ENCODE assay signal across 12 cellular contexts in genomic region chr3:107236661-107237375, GRCh38.
A peak's percentile ranks its signal among the peaks of the same experiment; 100 is the strongest.
DNase-seq lines count a peak whose midpoint lies in the region; ATAC-seq and TF ChIP-seq lines count a peak whose summit lies in the region.
"Had no signal": no experiment of that assay in that cellular context is flagged by ENCODE, and none has a peak within 500 bp of the region (broad histone marks: within the 10 kb centered on the region; RNA-seq: fewer than 3 reads in every experiment).

No MANE protein-coding gene starts in this region.

- H3K27me3 ChIP-seq in HCT116 (ENCODE audit: insufficient read depth, low read length) = no peaks in the 10 kb centered on the region
- no peaks in the 10 kb centered on the region for H3K27me3 ChIP-seq in adrenal gland

- no peak overlapping the region for H3K4me2 ChIP-seq in HCT116 (ENCODE audit: low read length)

- WGBS in adrenal gland, 4 donors = 65 to 70% (median 69%) methylated on average over 4 of the region's 4 CpGs

- no peak overlapping the region for H3K27ac ChIP-seq in HCT116 (ENCODE audit: low read depth, low read length)
- H3K27ac ChIP-seq in adrenal gland = peak overlapping the region in 3 of 5 donors; percentile 45 to 80 (median 67)
- peak overlapping the region; percentile 86 for H3K27ac ChIP-seq in temporal lobe (ENCODE audit: low read depth, low read length)

- no peak overlapping the region for H3K4me3 ChIP-seq in HCT116 (replicated peaks in 1 of 2; ENCODE audit: low read depth in 1 of 2, low read length in 2 of 2)
- H3K4me3 ChIP-seq in adrenal gland = no peak overlapping the region

- H2AFZ ChIP-seq in HCT116 (ENCODE audit: low read depth, low read length, poor library complexity, severe bottlenecking) = peak overlapping the region; percentile 94

- POLR2A ChIA-PET in HCT116 (lab: Charles Lee) = no interaction called here
- POLR2A ChIA-PET in GM10248 (lab: Yijun Ruan, JAX) = no interaction called here

- TF ChIP-seq RAD21 in HCT116 (IDR thresholded peaks at IDR 0.05; ENCODE audit: low read depth) = no peak

- H3K4me1 ChIP-seq in HCT116 (ENCODE audit: control insufficient read depth in 1 of 2, insufficient read depth in 2 of 2, low read length in 2 of 2) (peaks cover 3 to 23% of the 10 kb centered on the region in 2 experiments; a peak in 3 of 4 replicates), adrenal gland (replicated peaks in 1 of 2) (peaks cover 11 to 27% of the 10 kb centered on the region in 2 donors)
- H3K4me1 ChIP-seq: prostate gland had no signal

- DNase-seq in HCT116 (ENCODE audit: low read depth, low spot score) (no peak), adrenal gland (peak in 1 of 7 donors; percentile 11), iPS-NIHi7 (ENCODE audit: extremely low spot score) (peak; percentile 17), NCI-H526 (lab: John Stamatoyannopoulos, UW) (no peak), GM10248 (ENCODE audit: extremely low spot score) (no peak)
- DNase-seq: activated naive CD4-positive, alpha-beta T cell treated with anti-CD3 and anti-CD28 coated beads for 36 hours; NCI-H1105 treated with DMSO at 0.1 percent for 48 hours; stimulated activated CD4-positive, alpha-beta T cell treated with anti-CD3 and anti-CD28 coated beads, Interleukin-4, amount 100 ng/mL, for 24 hours; stimulated activated naive B cell treated with anti-CD40 and anti-IgM and Interleukin-4, amounts not matched to agents 10 μg/mL and 1 μg/mL and 100 μg/mL, for 72 hours had no signal

- CTCF ChIA-PET in HCT116 (lab: Charles Lee) (interaction anchor here (0.7 to 2.9 kb wide), 13 partner anchors 8 to 1316 kb away, joined by 3 to 12 read pairs (median 7); no protein-coding TSS in a partner anchor), GM10248 (lab: Yijun Ruan, JAX) (interaction anchor here (1.0 to 4.5 kb wide), 24 partner anchors 9 to 1315 kb away, joined by 3 to 29 read pairs (median 6); partner anchors contain the start of gene BBX)

- ATAC-seq in HCT116 = no peak
- ATAC-seq in GM21390 (IDR thresholded peaks at IDR 0.05; ENCODE audit: unreplicated experiment) = no peak

- H3K9me2 ChIP-seq in HCT116 (ENCODE audit: insufficient read depth) = no peaks in the 10 kb centered on the region

- RAD21 ChIA-PET in HCT116 (lab: Charles Lee; ENCODE audit: low non-redundant PET in 1 of 2, low total read pairs in 2 of 2, uncharacterized antibody in 2 of 2, unreplicated experiment in 2 of 2) = interaction anchor here in 1 of 2 experiments (0.9 to 1.3 kb wide), 2 partner anchors 184 to 193 kb away, joined by 3 read pairs; no protein-coding TSS in a partner anchor

- no peaks in the 10 kb centered on the region for H3K79me2 ChIP-seq in HCT116 (ENCODE audit: insufficient read depth, low read length)

- no TSS peak for BruUV-seq in HCT116 (replicated peaks; lab: Mats Ljungman, UMichigan)

- H3K9me3 ChIP-seq in HCT116 (ENCODE audit: control insufficient read depth in 1 of 2, insufficient read depth in 1 of 2, low read depth in 1 of 2, low read length in 2 of 2) (no peaks in the 10 kb centered on the region), adrenal gland (replicated peaks in 1 of 3) (no peaks in the 10 kb centered on the region)
- H3K9me3 ChIP-seq: prostate gland had no signal

- TF ChIP-seq CTCF in HCT116 (IDR thresholded peaks at IDR 0.05 in 2 of 3, conservative IDR thresholded peaks at IDR 0.05 in 1 of 3; ENCODE audit: borderline replicate concordance in 1 of 3, insufficient read depth in 1 of 3, low read depth in 2 of 3, low read length in 2 of 3) (no peak), adrenal gland (IDR thresholded peaks at IDR 0.05) (no peak), GM10248 (IDR thresholded peaks at IDR 0.05; ENCODE audit: control extremely low read depth, extremely low read depth, low read depth, missing control alignments) (no peak)

- H3K9ac ChIP-seq in HCT116 (ENCODE audit: low read length) = no peak overlapping the region

- no peaks in the 10 kb centered on the region for H4K20me1 ChIP-seq in HCT116 (ENCODE audit: insufficient read depth)

- TF ChIP-seq POLR2A in HCT116 (IDR thresholded peaks at IDR 0.05; ENCODE audit: borderline replicate concordance, extremely low read depth, insufficient read depth, insufficient read length) (no peak), adrenal gland (IDR thresholded peaks at IDR 0.05) (no peak)

- no peaks in the 10 kb centered on the region for H3K36me3 ChIP-seq in HCT116 (ENCODE audit: control insufficient read depth in 1 of 2, insufficient read depth in 2 of 2, low read length in 2 of 2)
- no peaks in the 10 kb centered on the region for H3K36me3 ChIP-seq in adrenal gland (replicated peaks in 1 of 2)
- H3K36me3 ChIP-seq: prostate gland had no signal

- intact Hi-C loops in HCT116 (cut with micrococcal nuclease) (loop anchor here (1.0 to 10.0 kb wide), 7 partner anchors 284 to 1170 kb away; no protein-coding TSS in a partner anchor), adrenal gland (cut with DNase I) (loop anchor here in 1 of 2 donors (10.0 kb wide), 1 partner anchor 188 kb away; no protein-coding TSS in a partner anchor)

TF ChIP-seq in HCT116, 20 proteins besides CTCF, POLR2A, EP300 and RAD21:
- no peak for TF ChIP-seq JUND (IDR thresholded peaks at IDR 0.05)
- TF ChIP-seq ATF3 (IDR thresholded peaks at IDR 0.05) = no peak
- no peak for TF ChIP-seq SP1 (IDR thresholded peaks at IDR 0.05; ENCODE audit: low read depth)
- TF ChIP-seq EGR1 (IDR thresholded peaks at IDR 0.05; ENCODE audit: low read depth) = no peak
- TF ChIP-seq ELF1 (IDR thresholded peaks at IDR 0.05; ENCODE audit: borderline replicate concordance, low read depth) = no peak
- TF ChIP-seq SRF (IDR thresholded peaks at IDR 0.05; ENCODE audit: low read depth) = no peak
- TF ChIP-seq TCF7L2 (IDR thresholded peaks at IDR 0.05; ENCODE audit: borderline replicate concordance, extremely low read depth, insufficient read depth, insufficient read length) = no peak
